1 cellular context compared by ENCODE assay signal in genomic region chr21:44515359-44516165, GRCh38.
TF ChIP-seq lines count a peak whose summit lies in the region.

No MANE protein-coding gene starts in this region.

TF ChIP-seq in HepG2, 621 proteins besides CTCF, POLR2A, EP300 and RAD21 (continued from another document):
- TF ChIP-seq SNAPC4 (CRISPR knock-in tag; IDR thresholded peaks at IDR 0.05) (no peak), PHF5A (CRISPR knock-in tag; IDR thresholded peaks at IDR 0.05; ENCODE audit: low read depth, unreplicated experiment) (no peak), HNF1A (IDR thresholded peaks at IDR 0.05; ENCODE audit: low read depth) (no peak), HNF1A (CRISPR knock-in tag; IDR thresholded peaks at IDR 0.05; ENCODE audit: borderline replicate concordance) (0 out of 2 replicates have a peak, but pooled peaks have one; percentile 7), ZMYM3 (CRISPR knock-in tag; IDR thresholded peaks at IDR 0.05) (peak; percentile 49), USF2 (IDR thresholded peaks at IDR 0.05; ENCODE audit: low read depth, low read length) (no peak), USF2 (CRISPR knock-in tag; IDR thresholded peaks at IDR 0.05; ENCODE audit: borderline replicate concordance) (0 out of 2 replicates have a peak, but pooled peaks have one; percentile 33), KDM2A (CRISPR knock-in tag; IDR thresholded peaks at IDR 0.05; ENCODE audit: borderline replicate concordance, low read depth) (peak; percentile 34; the same call in 1 of the 2 replicates), HNF4A (CRISPR knock-in tag; IDR thresholded peaks at IDR 0.05) (no peak), DRAP1 (CRISPR knock-in tag; IDR thresholded peaks at IDR 0.05) (no peak), AGO2 (optimal IDR thresholded peaks at IDR 0.05; ENCODE audit: low read depth, low read length) (peak; percentile 89), NFYB (CRISPR knock-in tag; IDR thresholded peaks at IDR 0.05) (no peak)
